2 cellular contexts compared by ENCODE assay signal in genomic region chr19:35861640-35862160, GRCh38.
A peak's percentile ranks its signal among the peaks of the same experiment; 100 is the strongest.
TF ChIP-seq lines count a peak whose summit lies in the region.

No MANE protein-coding gene starts in this region.

TF ChIP-seq in K562, 482 proteins besides CTCF, POLR2A, EP300 and RAD21:
- TF ChIP-seq XRCC4 (IDR thresholded peaks at IDR 0.05; ENCODE audit: extremely low read depth, insufficient read depth, insufficient read length), result no peak
- TF ChIP-seq, protein P1, sequence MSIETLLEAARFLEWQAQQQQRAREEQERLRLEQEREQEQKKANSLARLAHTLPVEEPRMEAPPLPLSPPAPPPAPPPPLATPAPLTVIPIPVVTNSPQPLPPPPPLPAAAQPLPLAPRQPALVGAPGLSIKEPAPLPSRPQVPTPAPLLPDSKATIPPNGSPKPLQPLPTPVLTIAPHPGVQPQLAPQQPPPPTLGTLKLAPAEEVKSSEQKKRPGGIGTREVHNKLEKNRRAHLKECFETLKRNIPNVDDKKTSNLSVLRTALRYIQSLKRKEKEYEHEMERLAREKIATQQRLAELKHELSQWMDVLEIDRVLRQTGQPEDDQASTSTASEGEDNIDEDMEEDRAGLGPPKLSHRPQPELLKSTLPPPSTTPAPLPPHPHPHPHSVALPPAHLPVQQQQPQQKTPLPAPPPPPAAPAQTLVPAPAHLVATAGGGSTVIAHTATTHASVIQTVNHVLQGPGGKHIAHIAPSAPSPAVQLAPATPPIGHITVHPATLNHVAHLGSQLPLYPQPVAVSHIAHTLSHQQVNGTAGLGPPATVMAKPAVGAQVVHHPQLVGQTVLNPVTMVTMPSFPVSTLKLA (conservative IDR thresholded peaks at IDR 0.05), result no peak
- TF ChIP-seq HEY1 (CRISPR knock-in tag; IDR thresholded peaks at IDR 0.05; ENCODE audit: borderline replicate concordance), result no peak
- peak; percentile 49 for TF ChIP-seq ZFP36 (IDR thresholded peaks at IDR 0.05; ENCODE audit: low read depth, low read length, partially characterized antibody)
- no peak for TF ChIP-seq ZNF140 (CRISPR knock-in tag; IDR thresholded peaks at IDR 0.05)

TF ChIP-seq in SK-N-SH, 30 proteins besides CTCF, POLR2A, EP300 and RAD21:
- TF ChIP-seq FOXJ3 (CRISPR knock-in tag; IDR thresholded peaks at IDR 0.05) (no peak), SIN3A (IDR thresholded peaks at IDR 0.05; ENCODE audit: borderline replicate concordance, low read depth, low read length) (no peak), RFX5 (IDR thresholded peaks at IDR 0.05; ENCODE audit: low read length) (no peak), NRF1 (IDR thresholded peaks at IDR 0.05; ENCODE audit: low read depth, low read length) (no peak), FOXM1 (IDR thresholded peaks at IDR 0.05; ENCODE audit: low read depth) (no peak), RCOR1 (IDR thresholded peaks at IDR 0.05; ENCODE audit: low read length) (no peak), GABPA (IDR thresholded peaks at IDR 0.05; ENCODE audit: low read depth) (no peak), FOSL2 (IDR thresholded peaks at IDR 0.05; ENCODE audit: borderline replicate concordance, low read depth) (no peak), NFIC (IDR thresholded peaks at IDR 0.05; ENCODE audit: borderline replicate concordance) (no peak), MXI1 (IDR thresholded peaks at IDR 0.05; ENCODE audit: low read depth, low read length) (no peak), POLR2AphosphoS5 (IDR thresholded peaks at IDR 0.05; ENCODE audit: low read depth, low read length) (no peak), ELF1 (IDR thresholded peaks at IDR 0.05) (no peak), CHD2 (IDR thresholded peaks at IDR 0.05; ENCODE audit: low read length, partially characterized antibody) (no peak), TAF1 (IDR thresholded peaks at IDR 0.05; ENCODE audit: borderline replicate concordance, low read depth, low read length) (no peak), SMC3 (IDR thresholded peaks at IDR 0.05; ENCODE audit: low read depth, low read length) (no peak), TEAD4 (IDR thresholded peaks at IDR 0.05; ENCODE audit: borderline replicate concordance, insufficient read depth) (no peak), GATA2 (CRISPR knock-in tag; IDR thresholded peaks at IDR 0.05) (no peak)
- TF ChIP-seq, protein P2, sequence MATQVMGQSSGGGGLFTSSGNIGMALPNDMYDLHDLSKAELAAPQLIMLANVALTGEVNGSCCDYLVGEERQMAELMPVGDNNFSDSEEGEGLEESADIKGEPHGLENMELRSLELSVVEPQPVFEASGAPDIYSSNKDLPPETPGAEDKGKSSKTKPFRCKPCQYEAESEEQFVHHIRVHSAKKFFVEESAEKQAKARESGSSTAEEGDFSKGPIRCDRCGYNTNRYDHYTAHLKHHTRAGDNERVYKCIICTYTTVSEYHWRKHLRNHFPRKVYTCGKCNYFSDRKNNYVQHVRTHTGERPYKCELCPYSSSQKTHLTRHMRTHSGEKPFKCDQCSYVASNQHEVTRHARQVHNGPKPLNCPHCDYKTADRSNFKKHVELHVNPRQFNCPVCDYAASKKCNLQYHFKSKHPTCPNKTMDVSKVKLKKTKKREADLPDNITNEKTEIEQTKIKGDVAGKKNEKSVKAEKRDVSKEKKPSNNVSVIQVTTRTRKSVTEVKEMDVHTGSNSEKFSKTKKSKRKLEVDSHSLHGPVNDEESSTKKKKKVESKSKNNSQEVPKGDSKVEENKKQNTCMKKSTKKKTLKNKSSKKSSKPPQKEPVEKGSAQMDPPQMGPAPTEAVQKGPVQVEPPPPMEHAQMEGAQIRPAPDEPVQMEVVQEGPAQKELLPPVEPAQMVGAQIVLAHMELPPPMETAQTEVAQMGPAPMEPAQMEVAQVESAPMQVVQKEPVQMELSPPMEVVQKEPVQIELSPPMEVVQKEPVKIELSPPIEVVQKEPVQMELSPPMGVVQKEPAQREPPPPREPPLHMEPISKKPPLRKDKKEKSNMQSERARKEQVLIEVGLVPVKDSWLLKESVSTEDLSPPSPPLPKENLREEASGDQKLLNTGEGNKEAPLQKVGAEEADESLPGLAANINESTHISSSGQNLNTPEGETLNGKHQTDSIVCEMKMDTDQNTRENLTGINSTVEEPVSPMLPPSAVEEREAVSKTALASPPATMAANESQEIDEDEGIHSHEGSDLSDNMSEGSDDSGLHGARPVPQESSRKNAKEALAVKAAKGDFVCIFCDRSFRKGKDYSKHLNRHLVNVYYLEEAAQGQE (IDR thresholded peaks at IDR 0.05; ENCODE audit: low read depth, low read length), result no peak
- TF ChIP-seq, protein P3, sequence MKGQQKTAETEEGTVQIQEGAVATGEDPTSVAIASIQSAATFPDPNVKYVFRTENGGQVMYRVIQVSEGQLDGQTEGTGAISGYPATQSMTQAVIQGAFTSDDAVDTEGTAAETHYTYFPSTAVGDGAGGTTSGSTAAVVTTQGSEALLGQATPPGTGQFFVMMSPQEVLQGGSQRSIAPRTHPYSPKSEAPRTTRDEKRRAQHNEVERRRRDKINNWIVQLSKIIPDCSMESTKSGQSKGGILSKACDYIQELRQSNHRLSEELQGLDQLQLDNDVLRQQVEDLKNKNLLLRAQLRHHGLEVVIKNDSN (IDR thresholded peaks at IDR 0.05; ENCODE audit: borderline replicate concordance, low read depth), result no peak
- TF ChIP-seq, protein P4, sequence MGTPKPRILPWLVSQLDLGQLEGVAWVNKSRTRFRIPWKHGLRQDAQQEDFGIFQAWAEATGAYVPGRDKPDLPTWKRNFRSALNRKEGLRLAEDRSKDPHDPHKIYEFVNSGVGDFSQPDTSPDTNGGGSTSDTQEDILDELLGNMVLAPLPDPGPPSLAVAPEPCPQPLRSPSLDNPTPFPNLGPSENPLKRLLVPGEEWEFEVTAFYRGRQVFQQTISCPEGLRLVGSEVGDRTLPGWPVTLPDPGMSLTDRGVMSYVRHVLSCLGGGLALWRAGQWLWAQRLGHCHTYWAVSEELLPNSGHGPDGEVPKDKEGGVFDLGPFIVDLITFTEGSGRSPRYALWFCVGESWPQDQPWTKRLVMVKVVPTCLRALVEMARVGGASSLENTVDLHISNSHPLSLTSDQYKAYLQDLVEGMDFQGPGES (IDR thresholded peaks at IDR 0.05; ENCODE audit: low read depth, low read length), result no peak
TF ChIP-seq in SK-N-SH: peak in this region for 0.
